25 cellular contexts compared by ENCODE assay signal in the genomic region with DNA sequence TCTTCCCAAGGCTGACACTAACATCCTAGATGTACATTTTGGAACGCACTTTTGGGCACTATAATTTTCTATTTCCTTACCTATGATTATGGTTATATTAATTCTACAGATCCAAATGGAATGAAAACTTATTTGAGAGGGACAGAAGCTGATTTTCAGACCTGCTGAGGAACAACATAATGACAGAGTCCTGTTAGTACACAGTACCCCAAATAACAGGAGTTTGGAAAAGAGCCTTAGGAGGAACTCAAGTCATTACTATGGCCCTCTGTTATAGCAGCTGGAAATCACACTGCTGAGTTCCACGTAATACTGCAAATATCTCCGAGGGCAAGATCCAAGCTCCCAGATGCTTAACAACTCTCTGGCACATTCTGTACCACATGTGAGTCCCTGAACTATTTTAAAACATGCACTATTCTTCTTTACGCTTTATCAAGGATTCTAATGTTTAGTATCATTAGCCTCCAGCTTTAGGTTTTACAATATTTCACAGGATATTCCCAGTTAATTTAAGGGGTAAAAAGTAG.
DNase-seq lines count a peak whose midpoint lies in the region; ATAC-seq and TF ChIP-seq lines count a peak whose summit lies in the region.
"Had no signal": no experiment of that assay in that cellular context is flagged by ENCODE, and none has a peak within 500 bp of the region (broad histone marks: within the 10 kb centered on the region; RNA-seq: fewer than 3 reads in every experiment).

No MANE protein-coding gene starts in this region.

- no peak for DNase-seq in Right ventricle myocardium inferior (ENCODE audit: missing footprints)
- no peak for DNase-seq in right atrium auricular region (ENCODE audit: low spot score)
- peak; percentile 47 for DNase-seq in fibroblast of the aortic adventitia (ENCODE audit: low read depth)
- DNase-seq in myocyte (ENCODE audit: low read depth): peak; percentile 3
- no peak for DNase-seq in MV-4-11 (lab: John Stamatoyannopoulos, UW)
- no peak for DNase-seq in RPMI8226
- no peak for DNase-seq in NCI-H2196 treated with DMSO at 0.1 percent for 48 hours (lab: John Stamatoyannopoulos, UW; ENCODE audit: unreplicated experiment)
- DNase-seq in activated naive CD4-positive, alpha-beta T cell (lab: John Stamatoyannopoulos, UW): no peak
- DNase-seq: 8988T; activated B cell treated with CpG ODN at 0.5 μM for 24 hours; activated CD4-positive, alpha-beta T cell treated with anti-CD3 and anti-CD28 coated beads, Interleukin-2, amount 50 U/mL, for 1 hour; activated gamma-delta T cell; activated T-cell treated with anti-CD3 and anti-CD28 coated beads, Interleukin-2, amount 50 U/mL, for 4 hours; CD4-positive, CD25-positive, alpha-beta regulatory T cell; DND-41; GOT3; IMR-90; naive B cell; NCI-H1048; NCI-H1694; NCI-H524; OCI-M1; SK-N-SH; upper lobe of right lung had no signal

- H3K4me1 ChIP-seq in right atrium auricular region: peaks cover 0 to 9% of the 10 kb centered on the region in 2 donors
- H3K4me1 ChIP-seq: upper lobe of right lung had no signal

- TF ChIP-seq CTCF in right atrium auricular region (IDR thresholded peaks at IDR 0.05) (no peak), fibroblast of the aortic adventitia (IDR thresholded peaks at IDR 0.05; ENCODE audit: insufficient read depth, low read length) (no peak)

- peak overlapping the region in 1 of 2 donors; percentile 36 for H3K27ac ChIP-seq in right atrium auricular region
- H3K27ac ChIP-seq: upper lobe of right lung had no signal

- H3K9me3 ChIP-seq in right atrium auricular region: no peaks in the 10 kb centered on the region
- H3K9me3 ChIP-seq: SK-N-SH, upper lobe of right lung had no signal

- H3K27me3 ChIP-seq in right atrium auricular region: no peaks in the 10 kb centered on the region
- H3K27me3 ChIP-seq: upper lobe of right lung had no signal

- no peak overlapping the region for H3K4me3 ChIP-seq in right atrium auricular region
- H3K4me3 ChIP-seq in fibroblast of the aortic adventitia (ENCODE audit: low read depth, low read length): no peak overlapping the region
- H3K4me3 ChIP-seq: upper lobe of right lung had no signal

- peak; percentile 78 for ATAC-seq in Right ventricle myocardium inferior
- ATAC-seq: activated T-cell treated with anti-CD3 and anti-CD28 coated beads, Interleukin-2, amount 50 U/mL, for 4 hours; stimulated activated effector memory CD8-positive, alpha-beta T cell treated with anti-CD3 and anti-CD28 coated beads, Interleukin-12 subunit alpha, Interleukin-12 subunit beta, amount 100 ng/mL, for 72 hours; upper lobe of right lung had no signal

- H3K36me3 ChIP-seq in right atrium auricular region: no peaks in the 10 kb centered on the region
- H3K36me3 ChIP-seq: upper lobe of right lung had no signal

- intact Hi-C loops in Right ventricle myocardium inferior (cut with DNase I): no loop called here

Comparison
In these comparisons a context has a peak if more than half of its experiments do, and no peak if none do; other contexts are left out.
1. DNase-seq: peak in fibroblast of the aortic adventitia (single experiment) and myocyte (single experiment); none in Right ventricle myocardium inferior (single experiment), right atrium auricular region (single experiment), MV-4-11 (single experiment), RPMI8226 (single experiment), NCI-H2196 treated with DMSO at 0.1 percent for 48 hours (single experiment) and activated naive CD4-positive, alpha-beta T cell (0 of 4).